ENCODE assay signal across 25 cellular contexts in the genomic region with DNA sequence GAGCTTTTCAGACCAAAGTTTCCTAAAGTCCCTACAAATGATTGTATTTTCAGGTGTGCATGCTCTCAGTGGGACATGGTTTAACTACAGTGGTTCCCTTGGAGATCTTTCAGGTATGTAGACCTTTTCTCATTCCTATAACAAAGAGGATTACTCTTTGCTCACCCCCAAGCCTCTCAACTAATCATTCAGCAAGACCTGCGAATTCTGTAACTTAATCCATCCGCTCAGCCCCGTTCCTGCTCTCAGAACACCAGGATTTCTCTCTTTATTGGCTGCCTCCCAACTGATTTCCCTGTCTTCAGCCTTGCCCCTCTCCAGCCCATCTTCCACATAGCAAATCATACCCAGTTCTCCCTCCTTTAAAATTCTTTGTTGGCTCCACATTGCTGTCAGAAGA.
"Had no signal": no experiment of that assay in that cellular context is flagged by ENCODE, and none has a peak within 500 bp of the region (broad histone marks: within the 10 kb centered on the region; RNA-seq: fewer than 3 reads in every experiment).

No MANE protein-coding gene starts in this region.

- FAIRE-seq: frontal cortex, urothelium cell line had no signal

- H3K4me3 ChIP-seq: ascending aorta, cardiac muscle cell, colonic mucosa, left lung, lower lobe of right lung, prostate gland, skin epidermis, thoracic aorta had no signal

- H3K27ac ChIP-seq: ascending aorta, cardiac muscle cell, colonic mucosa, left lung, lower lobe of right lung, neutrophil, prostate gland, skin epidermis, thoracic aorta had no signal

- H3K27me3 ChIP-seq: ascending aorta, cardiac muscle cell, colonic mucosa, neutrophil had no signal

- H3K9me3 ChIP-seq: colonic mucosa, lower lobe of right lung, neutrophil, prostate gland, thoracic aorta had no signal

- ATAC-seq: activated T-cell treated with anti-CD3 and anti-CD28 coated beads, Interleukin-2, amount 50 U/mL, for 72 hours; left lung; lower lobe of right lung; natural killer cell; sciatic nerve; stimulated activated effector memory CD8-positive, alpha-beta T cell treated with anti-CD3 and anti-CD28 coated beads, Interleukin-12 subunit alpha, Interleukin-12 subunit beta, amount 100 ng/mL, for 72 hours had no signal

- H3K36me3 ChIP-seq: ascending aorta, cardiac muscle cell, colonic mucosa, left lung, lower lobe of right lung, neutrophil, prostate gland, thoracic aorta had no signal

- H3K4me1 ChIP-seq: ascending aorta, colonic mucosa, left lung, lower lobe of right lung, prostate gland had no signal

- DNase-seq: activated CD4-positive, alpha-beta T cell treated with anti-CD3 and anti-CD28 coated beads for 4 hours; activated CD4-positive, alpha-beta T cell treated with anti-CD3 and anti-CD28 coated beads, Interleukin-2, amount 50 U/mL, for 4 hours; activated naive CD4-positive, alpha-beta T cell; activated T-cell treated with anti-CD3 and anti-CD28 coated beads for 4 hours; activated T-cell treated with anti-CD3 and anti-CD28 coated beads, Interleukin-2, amount 50 U/mL, for 72 hours; cerebellar nuclear complex; colonic mucosa; effector CD8-positive, alpha-beta T cell; left lung; lower lobe of right lung; mesenchymal stem cell; natural killer cell; retina; stimulated activated CD4-positive, alpha-beta T cell treated with anti-CD3 and anti-CD28 coated beads, Interleukin-4, amount 100 ng/mL, for 24 hours; trophoblast cell had no signal
